Comparison of ENCODE assay signal across 9 cellular contexts in genomic region chr4:174538123-174538875, GRCh38. TPM values are rescaled to one million over a fixed set of nuclear protein-coding genes. Genes with fewer than 3 reads are reported as not detected.
DNase-seq lines count a peak whose midpoint lies in the region; ATAC-seq, FAIRE-seq and TF ChIP-seq lines count a peak whose summit lies in the region.
"Had no signal": no experiment of that assay in that cellular context is flagged by ENCODE, and none has a peak within 500 bp of the region (broad histone marks: within the 10 kb centered on the region; RNA-seq: fewer than 3 reads in every experiment).

No MANE protein-coding gene starts in this region.

- H3K9me3 ChIP-seq in GM12878 (replicated peaks; ENCODE audit: control insufficient read depth, insufficient read depth, low read length) (no peaks in the 10 kb centered on the region), left lung (no peaks in the 10 kb centered on the region), gastrocnemius medialis (no peaks in the 10 kb centered on the region)
- H3K9me3 ChIP-seq: thoracic aorta had no signal

- peak; percentile 83 for FAIRE-seq in GM12891 (lab: Jason Lieb, UNC)
- peak; percentile 62 for FAIRE-seq in GM12878 (lab: Jason Lieb, UNC)

- no peak overlapping the region for H3K4me3 ChIP-seq in GM12878
- no peak overlapping the region for H3K4me3 ChIP-seq in left lung
- H3K4me3 ChIP-seq in gastrocnemius medialis = no peak overlapping the region
- H3K4me3 ChIP-seq: thoracic aorta had no signal

- 30% methylated on average over 4 of the region's 4 CpGs for WGBS in GM12878 (ENCODE audit: insufficient coverage, insufficient replicate concordance, low lambda C conversion rate, missing lambda C conversion rate)

- no peaks in the 10 kb centered on the region for H3K79me2 ChIP-seq in GM12878 (ENCODE audit: control insufficient read depth, insufficient read depth, low read length)

- peak overlapping the region; percentile 36 for H3K4me2 ChIP-seq in GM12878 (ENCODE audit: control insufficient read depth, insufficient read depth)

- no TSS peak for BruUV-seq in GM12878 (replicated peaks; lab: Mats Ljungman, UMichigan)

- H2AFZ ChIP-seq in GM12878 (ENCODE audit: control insufficient read depth, low read depth, low read length) = no peak overlapping the region

- RAD21 ChIA-PET in GM12878 (lab: Charles Lee; ENCODE audit: unreplicated experiment) = no interaction called here

- POLR2A ChIA-PET in GM12878 (lab: Charles Lee) = no interaction called here

- TF ChIP-seq POLR2A in GM12891 (IDR thresholded peaks at IDR 0.05; ENCODE audit: low read depth, low read length) (no peak), GM12878 (IDR thresholded peaks at IDR 0.05; ENCODE audit: low read depth, low read length) (no peak), gastrocnemius medialis (IDR thresholded peaks at IDR 0.05) (no peak)

- SMC1A ChIA-PET in GM12878 (lab: Charles Lee; ENCODE audit: uncharacterized antibody, unreplicated experiment) = no interaction called here

- peak; percentile 79 to 94; a peak in 3 of 4 replicates for TF ChIP-seq EP300 in GM12878 (IDR thresholded peaks at IDR 0.05; ENCODE audit: borderline replicate concordance in 1 of 2, control insufficient read depth in 1 of 2, low read depth in 2 of 2, low read length in 2 of 2)

- ATAC-seq in GM19452 (IDR thresholded peaks at IDR 0.05; ENCODE audit: unreplicated experiment) (peak; percentile 97), HG03103 (IDR thresholded peaks at IDR 0.05; ENCODE audit: low read depth, unreplicated experiment) (peak; percentile 98), GM12878 (peak; percentile 98), left lung (no peak), gastrocnemius medialis (no peak)

- H3K9ac ChIP-seq in GM12878 (ENCODE audit: control insufficient read depth, insufficient read depth, low read length) = no peak overlapping the region

- DNase-seq in GM12891 (ENCODE audit: insufficient read length, low spot score) (no peak), GM12878 (ENCODE audit: low read depth, low spot score) (peak; percentile 69), putamen (ENCODE audit: low spot score) (no peak), left lung (no peak), cardiac septum (ENCODE audit: low spot score) (no peak), gastrocnemius medialis (no peak)

- no peaks in the 10 kb centered on the region for H4K20me1 ChIP-seq in GM12878 (ENCODE audit: control insufficient read depth, insufficient read depth)

- TF ChIP-seq RAD21 in GM12878 (IDR thresholded peaks at IDR 0.05; ENCODE audit: insufficient read depth, low read depth, low read length) = no peak

- CTCF ChIA-PET in GM12878 (lab: Yijun Ruan, JAX) = no interaction called here

- in situ Hi-C loops in GM12878 (cut with MboI) (no loop called here), gastrocnemius medialis (cut with MboI; ENCODE audit: low sequenced_read_pairs in 4 of 4) (no loop called here)

- TF ChIP-seq CTCF in GM12878 (IDR thresholded peaks at IDR 0.05 in 2 of 3, conservative IDR thresholded peaks at IDR 0.05 in 1 of 3; ENCODE audit: control insufficient read depth in 2 of 3, extremely low read depth in 1 of 3, insufficient read depth in 1 of 3, low read depth in 3 of 3, low read length in 3 of 3) (no peak), left lung (IDR thresholded peaks at IDR 0.05) (no peak), gastrocnemius medialis (IDR thresholded peaks at IDR 0.05 in 4 of 5, conservative IDR thresholded peaks at IDR 0.05 in 1 of 5) (no peak)

- intact Hi-C loops in GM12878 (cut with micrococcal nuclease; ENCODE audit: unreplicated experiment) = loop anchor here (1.0 kb wide), 1 partner anchor 53 kb away; no protein-coding TSS in a partner anchor
- intact Hi-C loops in left lung (cut with DNase I) = no loop called here
- intact Hi-C loops in cardiac septum (cut with DNase I) = no loop called here
- intact Hi-C loops in gastrocnemius medialis (cut with DNase I; ENCODE audit: low total_unique reads) = no loop called here

- H3K27me3 ChIP-seq in GM12878 (replicated peaks in 1 of 2; ENCODE audit: control insufficient read depth in 2 of 2, insufficient read depth in 2 of 2, low read length in 1 of 2) (no peaks in the 10 kb centered on the region), left lung (no peaks in the 10 kb centered on the region), gastrocnemius medialis (no peaks in the 10 kb centered on the region)

- H3K27ac ChIP-seq in GM12878 (ENCODE audit: control insufficient read depth, insufficient read depth) = no peak overlapping the region
- H3K27ac ChIP-seq in left lung = no peak overlapping the region
- no peak overlapping the region for H3K27ac ChIP-seq in gastrocnemius medialis
- H3K27ac ChIP-seq: thoracic aorta had no signal

- H3K36me3 ChIP-seq in GM12878 (ENCODE audit: control insufficient read depth in 2 of 2, insufficient read depth in 2 of 2, low read length in 1 of 2) = no peaks in the 10 kb centered on the region
- no peaks in the 10 kb centered on the region for H3K36me3 ChIP-seq in left lung
- no peaks in the 10 kb centered on the region for H3K36me3 ChIP-seq in gastrocnemius medialis
- H3K36me3 ChIP-seq: thoracic aorta had no signal

- H3K4me1 ChIP-seq in GM12878 (ENCODE audit: control insufficient read depth, insufficient read depth, low read length) (peaks cover 10% of the 10 kb centered on the region), left lung (no peaks in the 10 kb centered on the region), gastrocnemius medialis (no peaks in the 10 kb centered on the region)

TF ChIP-seq in GM12891, 5 proteins besides CTCF, POLR2A, EP300 and RAD21:
- TF ChIP-seq PAX5 (IDR thresholded peaks at IDR 0.05; ENCODE audit: insufficient read depth, low read length, severe bottlenecking) = no peak
- no peak for TF ChIP-seq POLR2AphosphoS5 (IDR thresholded peaks at IDR 0.05; ENCODE audit: low read depth, low read length)
- peak; percentile 87 for TF ChIP-seq SPI1 (IDR thresholded peaks at IDR 0.05; ENCODE audit: low read depth, low read length)

TF ChIP-seq in GM12878, 131 proteins besides CTCF, POLR2A, EP300 and RAD21 (continues in another document):
- TF ChIP-seq ATF3 (IDR thresholded peaks at IDR 0.05; ENCODE audit: borderline replicate concordance, extremely low read depth, low read depth, low read length) = no peak
- TF ChIP-seq SUPT20H (IDR thresholded peaks at IDR 0.05; ENCODE audit: borderline replicate concordance, control insufficient read depth, low read depth, low read length) = no peak
- TF ChIP-seq SREBF2 (IDR thresholded peaks at IDR 0.05; ENCODE audit: low read length) = no peak
- TF ChIP-seq YBX1 (IDR thresholded peaks at IDR 0.05) = no peak
- TF ChIP-seq TCF12 (IDR thresholded peaks at IDR 0.05; ENCODE audit: low read depth, low read length) = no peak
- TF ChIP-seq MEF2A (IDR thresholded peaks at IDR 0.05; ENCODE audit: insufficient read depth, low read depth, low read length) = 0 out of 2 replicates have a peak, but pooled peaks have one; percentile 34
- peak; percentile 32 for TF ChIP-seq SKIL (IDR thresholded peaks at IDR 0.05; ENCODE audit: low read depth, poor library complexity, severe bottlenecking)
- TF ChIP-seq KLF5 (IDR thresholded peaks at IDR 0.05; ENCODE audit: partially characterized antibody) = no peak
- TF ChIP-seq NR2F1 (conservative IDR thresholded peaks at IDR 0.05) = peak; percentile 87

RNA-seq across cellular contexts. Expression of gene HPGD, which starts 16.0 kb away (rescaled TPM):
- not detected for polyA plus RNA-seq in GM12891 (2012; ENCODE audit: low read depth, missing spikeins)
- not detected in 2 replicates for total RNA-seq in GM12878 (2013; cell fraction: nucleolus; rRNA removed)
- not detected in 2 replicates for total RNA-seq in GM12878 (2014; rRNA removed)
- not detected in 2 replicates for total RNA-seq in GM12878 (2014; rRNA removed; fragmentation: Illumina TruSeq; extraction: Trizol)
- 0.08 and 0.41 TPM in 2 replicates for total RNA-seq in GM12878 (2021)
- not detected for polyA plus RNA-seq in GM12878 (2011; ENCODE audit: low read depth)
- polyA plus RNA-seq in GM12878 (2011; rRNA removed) = 0.07 TPM in 1 of 2 replicates, not detected in the other
- 0.01 TPM in 1 of 2 replicates, not detected in the other for polyA plus RNA-seq in GM12878 (2011; cell fraction: cytosol; rRNA removed)
- polyA plus RNA-seq in GM12878 (2011; cell fraction: nucleus; rRNA removed) = not detected in 2 replicates
- polyA plus RNA-seq in GM12878 (2012) = not detected in 2 replicates
- polyA plus RNA-seq in GM12878 (2014; fragmentation: Illumina TruSeq; extraction: Trizol) = 0.24 TPM in 1 of 2 replicates, not detected in the other
- polyA plus RNA-seq in GM12878 (2014; fragmentation: Nextera tagmentation; extraction: Ambion mirVana) = not detected
- polyA plus RNA-seq in GM12878 (2014; rRNA removed) = not detected in 2 replicates
- polyA plus RNA-seq in GM12878 (2016; fragmentation: Nextera tagmentation; extraction: Ambion mirVana) = not detected
- not detected in 2 replicates for polyA minus RNA-seq in GM12878 (2011; rRNA and poly(A)+ RNA removed)
- not detected in 2 replicates for polyA minus RNA-seq in GM12878 (2011; cell fraction: cytosol; rRNA and poly(A)+ RNA removed)
- not detected in 2 replicates for polyA minus RNA-seq in GM12878 (2011; cell fraction: nucleus; rRNA and poly(A)+ RNA removed)
- 10 to 100 TPM; 45.4 to 62.6 TPM for total RNA-seq in left lung
- 2.4 TPM for total RNA-seq in cardiac septum
- total RNA-seq in gastrocnemius medialis = 10 to 100 TPM in 1 of 4 donors, 1 to 10 TPM in 3; 1.2 to 12.9 (median 3.8) TPM

Comparison
In these comparisons a context has a peak if more than half of its experiments do, and no peak if none do; other contexts are left out.
1. ATAC-seq: peak in GM19452 (single experiment), HG03103 (single experiment) and GM12878 (single experiment); none in left lung (single experiment) and gastrocnemius medialis (0 of 2).